ENCODE assay signal across 18 cellular contexts in the genomic region with DNA sequence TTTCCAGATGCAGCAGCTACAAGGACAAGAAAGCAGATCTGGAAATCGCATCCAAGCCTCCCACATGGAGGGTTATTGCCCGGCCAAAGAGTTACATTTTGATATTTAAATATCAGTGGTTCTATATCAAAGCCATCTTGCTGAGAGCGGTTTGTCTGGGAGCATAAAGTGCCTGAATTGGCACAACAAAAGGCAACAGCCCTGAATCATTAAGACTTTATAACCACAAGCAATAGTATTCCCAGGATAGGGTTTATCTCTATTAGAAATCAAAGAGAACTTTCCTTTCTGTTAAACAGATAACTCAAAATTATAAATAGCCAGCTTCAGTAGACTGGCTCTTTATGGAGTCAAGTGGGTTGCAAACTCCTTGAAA.
"Had no signal": no experiment of that assay in that cellular context is flagged by ENCODE, and none has a peak within 500 bp of the region (broad histone marks: within the 10 kb centered on the region; RNA-seq: fewer than 3 reads in every experiment).

No MANE protein-coding gene starts in this region.

- DNase-seq: activated CD4-positive, alpha-beta T cell treated with anti-CD3 and anti-CD28 coated beads, Interleukin-2, amount 10 ng/mL, durations not matched to agents 7 days and 5 days; activated CD8-positive, alpha-beta memory T cell treated with anti-CD3 and anti-CD28 coated beads, Interleukin-2, amount 50 U/mL, for 48 hours; activated gamma-delta T cell treated with Interleukin-2 at 50 U/mL for 16 hours; amygdala; effector CD8-positive, alpha-beta T cell; gastrocnemius medialis; heart right ventricle; islet precursor cell; naive thymus-derived CD8-positive, alpha-beta T cell; occipital lobe; right cardiac atrium; stimulated activated CD4-positive, alpha-beta T cell treated with anti-CD3 and anti-CD28 coated beads, Interleukin-4, amount 100 ng/mL, for 4 hours; stimulated activated CD8-positive, alpha-beta memory T cell treated with anti-CD3 and anti-CD28 coated beads, Interleukin-4, amount 100 ng/mL, for 48 hours; stimulated activated naive CD4-positive, alpha-beta T cell treated with Interleukin-2 at 50 U/mL for 16 hours had no signal

- H3K27ac ChIP-seq: gastrocnemius medialis, heart right ventricle, prostate gland had no signal

- H3K4me3 ChIP-seq: gastrocnemius medialis, heart right ventricle, prostate gland, smooth muscle cell had no signal

- ATAC-seq: gastrocnemius medialis; heart right ventricle; left lobe of liver; naive thymus-derived CD8-positive, alpha-beta T cell; right cardiac atrium had no signal

- H3K27me3 Mint-ChIP-seq: activated CD4-positive, alpha-beta T cell treated with anti-CD3 and anti-CD28 coated beads, Interleukin-2, amount 10 ng/mL, durations not matched to agents 7 days and 5 days; activated naive CD8-positive, alpha-beta T cell; naive thymus-derived CD8-positive, alpha-beta T cell had no signal

- H3K9me3 ChIP-seq: gastrocnemius medialis, prostate gland had no signal

- H3K4me3 Mint-ChIP-seq: activated CD4-positive, alpha-beta T cell treated with anti-CD3 and anti-CD28 coated beads, Interleukin-2, amount 10 ng/mL, durations not matched to agents 7 days and 5 days; activated naive CD8-positive, alpha-beta T cell; naive thymus-derived CD8-positive, alpha-beta T cell had no signal

- H3K4me1 ChIP-seq: gastrocnemius medialis, prostate gland had no signal

- H3K36me3 ChIP-seq: gastrocnemius medialis, heart right ventricle, prostate gland had no signal

- H3K27me3 ChIP-seq: gastrocnemius medialis, heart right ventricle had no signal

- H3K27ac Mint-ChIP-seq: activated CD4-positive, alpha-beta T cell treated with anti-CD3 and anti-CD28 coated beads, Interleukin-2, amount 10 ng/mL, durations not matched to agents 7 days and 5 days; activated naive CD8-positive, alpha-beta T cell; naive thymus-derived CD8-positive, alpha-beta T cell had no signal

- H3K4me2 ChIP-seq: smooth muscle cell had no signal

- H3K36me3 Mint-ChIP-seq: activated naive CD8-positive, alpha-beta T cell; naive thymus-derived CD8-positive, alpha-beta T cell had no signal

- H3K4me1 Mint-ChIP-seq: activated CD4-positive, alpha-beta T cell treated with anti-CD3 and anti-CD28 coated beads, Interleukin-2, amount 10 ng/mL, durations not matched to agents 7 days and 5 days; naive thymus-derived CD8-positive, alpha-beta T cell had no signal
